ENCODE assay signal across 1 cellular context in genomic region chr1:62423580-62424242, GRCh38.
TF ChIP-seq lines count a peak whose summit lies in the region.

No MANE protein-coding gene starts in this region.

TF ChIP-seq in HepG2, 621 proteins besides CTCF, POLR2A, EP300 and RAD21 (continued from another document and continues in another):
- TF ChIP-seq CCDC6 (CRISPR knock-in tag; IDR thresholded peaks at IDR 0.05) = peak; percentile 81; the same call in 1 of the 2 replicates
- peak; percentile 50; the same call in 1 of the 2 replicates for TF ChIP-seq ZNF350 (CRISPR knock-in tag; IDR thresholded peaks at IDR 0.05; ENCODE audit: borderline replicate concordance, low read depth)
- no peak for TF ChIP-seq ZNF251 (CRISPR knock-in tag; IDR thresholded peaks at IDR 0.05)
- no peak for TF ChIP-seq LRRFIP1 (CRISPR knock-in tag; conservative IDR thresholded peaks at IDR 0.05)
- 0 out of 2 replicates have a peak, but pooled peaks have one; percentile 70 for TF ChIP-seq ZNF256 (CRISPR knock-in tag; conservative IDR thresholded peaks at IDR 0.05)
- peak; percentile 57 for TF ChIP-seq ELF3 (CRISPR knock-in tag; IDR thresholded peaks at IDR 0.05)
- TF ChIP-seq ZBTB39 (CRISPR knock-in tag; IDR thresholded peaks at IDR 0.05) = no peak
- peak; percentile 83 for TF ChIP-seq TFDP2 (CRISPR knock-in tag; IDR thresholded peaks at IDR 0.05)
- peak; percentile 88 for TF ChIP-seq HOXA5 (CRISPR knock-in tag; IDR thresholded peaks at IDR 0.05)
- no peak for TF ChIP-seq ZNF674 (CRISPR knock-in tag; IDR thresholded peaks at IDR 0.05; ENCODE audit: low read depth)
- TF ChIP-seq ZNF7 (CRISPR knock-in tag; IDR thresholded peaks at IDR 0.05) = no peak
- TF ChIP-seq MXD4 (CRISPR knock-in tag; IDR thresholded peaks at IDR 0.05) = peak; percentile 91
- TF ChIP-seq ZNF652 (CRISPR knock-in tag; IDR thresholded peaks at IDR 0.05; ENCODE audit: borderline replicate concordance, low read depth) = no peak
- TF ChIP-seq AGO2 (optimal IDR thresholded peaks at IDR 0.05; ENCODE audit: low read depth, low read length) = no peak
- no peak for TF ChIP-seq ZNF773 (CRISPR knock-in tag; IDR thresholded peaks at IDR 0.05; ENCODE audit: borderline replicate concordance)
- 0 out of 2 replicates have a peak, but pooled peaks have one; percentile 46 for TF ChIP-seq ZNF543 (CRISPR knock-in tag; IDR thresholded peaks at IDR 0.05)
- TF ChIP-seq ARID4A (CRISPR knock-in tag; IDR thresholded peaks at IDR 0.05; ENCODE audit: borderline replicate concordance) = peak; percentile 68; the same call in 1 of the 2 replicates
- TF ChIP-seq ZNF354B (CRISPR knock-in tag; IDR thresholded peaks at IDR 0.05) = no peak
- peak; percentile 75 for TF ChIP-seq CHD2 (IDR thresholded peaks at IDR 0.05; ENCODE audit: low read depth, low read length)
- TF ChIP-seq SRSF1 (optimal IDR thresholded peaks at IDR 0.05; ENCODE audit: low read depth, low read length) = no peak
- TF ChIP-seq ZNF335 (CRISPR knock-in tag; IDR thresholded peaks at IDR 0.05) = peak; percentile 95
- no peak for TF ChIP-seq GTF2F1 (IDR thresholded peaks at IDR 0.05; ENCODE audit: low read length)
- no peak for TF ChIP-seq PAX8 (CRISPR knock-in tag; IDR thresholded peaks at IDR 0.05; ENCODE audit: borderline replicate concordance)
- TF ChIP-seq SAP130 (CRISPR knock-in tag; IDR thresholded peaks at IDR 0.05; ENCODE audit: low read depth) = peak; percentile 90
- no peak for TF ChIP-seq HBP1 (CRISPR knock-in tag; IDR thresholded peaks at IDR 0.05; ENCODE audit: low read depth)
- peak; percentile 22; the same call in 1 of the 2 replicates for TF ChIP-seq TCF7 (IDR thresholded peaks at IDR 0.05; ENCODE audit: low read depth)
- TF ChIP-seq KLF11 (CRISPR knock-in tag; IDR thresholded peaks at IDR 0.05) = no peak
- peak; percentile 90 for TF ChIP-seq ZMYM4 (CRISPR knock-in tag; IDR thresholded peaks at IDR 0.05)
- no peak for TF ChIP-seq ZBTB3 (CRISPR knock-in tag; IDR thresholded peaks at IDR 0.05; ENCODE audit: borderline replicate concordance, low read depth)
- 0 out of 2 replicates have a peak, but pooled peaks have one; percentile 75 for TF ChIP-seq GZF1 (CRISPR knock-in tag; IDR thresholded peaks at IDR 0.05)
- TF ChIP-seq ZNF296 (CRISPR knock-in tag; conservative IDR thresholded peaks at IDR 0.05) = no peak
- TF ChIP-seq ZNF510 (CRISPR knock-in tag; IDR thresholded peaks at IDR 0.05; ENCODE audit: low read depth) = 0 out of 2 replicates have a peak, but pooled peaks have one; percentile 30
- TF ChIP-seq NFIB (CRISPR knock-in tag; IDR thresholded peaks at IDR 0.05; ENCODE audit: borderline replicate concordance) = no peak
- TF ChIP-seq ZNF33B (CRISPR knock-in tag; IDR thresholded peaks at IDR 0.05) = 0 out of 2 replicates have a peak, but pooled peaks have one; percentile 32
- TF ChIP-seq KAT2B (IDR thresholded peaks at IDR 0.05; ENCODE audit: borderline replicate concordance, low read depth, low read length) = no peak
- TF ChIP-seq SP5 (CRISPR knock-in tag; IDR thresholded peaks at IDR 0.05; ENCODE audit: borderline replicate concordance, low read depth) = peak; percentile 74; the same call in 1 of the 2 replicates
- no peak for TF ChIP-seq FOXP1 (IDR thresholded peaks at IDR 0.05)
- TF ChIP-seq FOXP1 (CRISPR knock-in tag; IDR thresholded peaks at IDR 0.05) = peak; percentile 22; the same call in 1 of the 2 replicates
- TF ChIP-seq ZNF672 (CRISPR knock-in tag; IDR thresholded peaks at IDR 0.05) = no peak
- peak; percentile 27; the same call in 1 of the 2 replicates for TF ChIP-seq KDM3A (CRISPR knock-in tag; IDR thresholded peaks at IDR 0.05; ENCODE audit: low read depth)
- peak; percentile 92 for TF ChIP-seq ZNF644 (CRISPR knock-in tag; IDR thresholded peaks at IDR 0.05; ENCODE audit: low read depth)
- no peak for TF ChIP-seq PRDM15 (CRISPR knock-in tag; IDR thresholded peaks at IDR 0.05)
- peak; percentile 37; the same call in 1 of the 2 replicates for TF ChIP-seq IRF2 (CRISPR knock-in tag; IDR thresholded peaks at IDR 0.05)
- TF ChIP-seq AKNA (CRISPR knock-in tag; IDR thresholded peaks at IDR 0.05; ENCODE audit: borderline replicate concordance) = no peak
